Comparison of ENCODE assay signal across 21 cellular contexts in genomic region chr5:75441560-75441959, GRCh38.
A peak's percentile ranks its signal among the peaks of the same experiment; 100 is the strongest.
DNase-seq lines count a peak whose midpoint lies in the region; ATAC-seq, FAIRE-seq and TF ChIP-seq lines count a peak whose summit lies in the region.
"Had no signal": no experiment of that assay in that cellular context is flagged by ENCODE, and none has a peak within 500 bp of the region (broad histone marks: within the 10 kb centered on the region; RNA-seq: fewer than 3 reads in every experiment).

No MANE protein-coding gene starts in this region.

- H3K9me3 ChIP-seq in SK-N-SH (no peaks in the 10 kb centered on the region), A549 (peaks cover 26% of the 10 kb centered on the region), K562 (replicated peaks; ENCODE audit: control insufficient read depth, insufficient read depth, low read depth, low read length) (peaks cover 3% of the 10 kb centered on the region), neutrophil (no peaks in the 10 kb centered on the region)

- TF ChIP-seq RAD21 in SK-N-SH (IDR thresholded peaks at IDR 0.05; ENCODE audit: low read length) (no peak), A549 (conservative IDR thresholded peaks at IDR 0.05 in 1 of 2, IDR thresholded peaks at IDR 0.05 in 1 of 2) (no peak), K562 (CRISPR knock-in tag; conservative IDR thresholded peaks at IDR 0.05 in 1 of 2, IDR thresholded peaks at IDR 0.05 in 1 of 2) (no peak)

- DNase-seq in SK-N-SH: no peak
- DNase-seq in A549 (ENCODE audit: low read depth in 1 of 2, low spot score in 1 of 2): no peak
- no peak for DNase-seq in K562 (ENCODE audit: extremely low read depth in 1 of 4, low spot score in 3 of 4)
- DNase-seq in NCI-H748 treated with DMSO at 0.1 percent for 48 hours (lab: John Stamatoyannopoulos, UW): no peak
- DNase-seq: AML-193; Caco-2; Calu3; CD4-positive, alpha-beta T cell; CD8-positive, alpha-beta T cell; DMS79 treated with DMSO at 0.1 percent for 48 hours; GF-D8 had no signal

- no peak overlapping the region for H3K4me3 ChIP-seq in SK-N-SH (ENCODE audit: low read depth in 2 of 2, low read length in 1 of 2)
- no peak overlapping the region for H3K4me3 ChIP-seq in A549
- H3K4me3 ChIP-seq in K562: no peak overlapping the region
- no peak overlapping the region for H3K4me3 ChIP-seq in neutrophil (ENCODE audit: low read depth in 1 of 2, low read length in 1 of 2)
- H3K4me3 ChIP-seq: BLaER1 treated with 17β-estradiol and CSF1 and Interleukin-3, amounts not matched to agents 10 nM and 100 nM had no signal

- CTCF ChIA-PET in SK-N-SH (lab: Yijun Ruan, JAX): no interaction called here
- CTCF ChIA-PET in A549 (lab: Yijun Ruan, JAX): no interaction called here
- CTCF ChIA-PET in K562 (lab: Yijun Ruan, JAX; ENCODE audit: low intra/inter-chr PET ratio): no interaction called here

- FAIRE-seq in A549 (lab: Jason Lieb, UNC): peak; percentile 13
- no peak for FAIRE-seq in K562 (lab: Jason Lieb, UNC)
- FAIRE-seq: D721Med, G401.6, GM12891, GM18507 had no signal

- H3K27me3 ChIP-seq in SK-N-SH (ENCODE audit: insufficient read depth): no peaks in the 10 kb centered on the region
- no peaks in the 10 kb centered on the region for H3K27me3 ChIP-seq in K562 (ENCODE audit: control insufficient read depth in 2 of 2, insufficient read depth in 2 of 2, low read length in 2 of 2)
- H3K27me3 ChIP-seq in neutrophil: no peaks in the 10 kb centered on the region
- H3K27me3 ChIP-seq: BLaER1 treated with 17β-estradiol and CSF1 and Interleukin-3, amounts not matched to agents 10 nM and 100 nM had no signal

- H3K9me1 ChIP-seq in K562 (ENCODE audit: control insufficient read depth, insufficient read depth, low read length): no peaks in the 10 kb centered on the region

- H2AFZ ChIP-seq in SK-N-SH (ENCODE audit: low read depth) (no peak overlapping the region), K562 (ENCODE audit: low read depth, low read length) (no peak overlapping the region)

- H3K36me3 ChIP-seq in SK-N-SH (replicated peaks in 1 of 2; ENCODE audit: control insufficient read depth in 1 of 2, insufficient read depth in 2 of 2, low read length in 1 of 2): no peaks in the 10 kb centered on the region
- no peaks in the 10 kb centered on the region; the same call in 2 of the 3 replicates for H3K36me3 ChIP-seq in K562 (ENCODE audit: control insufficient read depth, insufficient read depth, low read length)
- H3K36me3 ChIP-seq in neutrophil: no peaks in the 10 kb centered on the region

- H3K4me1 ChIP-seq in SK-N-SH (ENCODE audit: control insufficient read depth in 1 of 2, insufficient read depth in 2 of 2, low read depth in 1 of 2, low read length in 1 of 2) (no peaks in the 10 kb centered on the region), A549 (no peaks in the 10 kb centered on the region), K562 (replicated peaks in 1 of 2; ENCODE audit: control insufficient read depth in 2 of 2, insufficient read depth in 2 of 2, low read length in 2 of 2) (no peaks in the 10 kb centered on the region), neutrophil (ENCODE audit: control insufficient read depth in 1 of 2, insufficient read depth in 1 of 2, low read depth in 1 of 2, low read length in 1 of 2) (peaks cover 57 to 61% of the 10 kb centered on the region in 2 experiments)
- H3K4me1 ChIP-seq: Caco-2 had no signal

- H3K79me2 ChIP-seq in SK-N-SH (ENCODE audit: insufficient read depth) (no peaks in the 10 kb centered on the region), K562 (ENCODE audit: control insufficient read depth, insufficient read depth, low read length) (no peaks in the 10 kb centered on the region)

- H4K20me1 ChIP-seq in SK-N-SH (ENCODE audit: insufficient read depth) (no peaks in the 10 kb centered on the region), K562 (replicated peaks; ENCODE audit: control insufficient read depth, insufficient read depth, low read length) (no peaks in the 10 kb centered on the region)

- in situ Hi-C loops in K562 (cut with MboI): no loop called here

- TF ChIP-seq EP300 in SK-N-SH (IDR thresholded peaks at IDR 0.05; ENCODE audit: borderline replicate concordance in 1 of 2, low read depth in 1 of 2, low read length in 1 of 2) (no peak), A549 (IDR thresholded peaks at IDR 0.05) (no peak), K562 (IDR thresholded peaks at IDR 0.05; ENCODE audit: low read length) (no peak)

- TF ChIP-seq POLR2A in A549 (IDR thresholded peaks at IDR 0.05; ENCODE audit: low read length) (no peak), K562 (conservative IDR thresholded peaks at IDR 0.05) (no peak)

- intact Hi-C loops in K562 (cut with micrococcal nuclease): no loop called here

- H3F3A ChIP-seq in SK-N-SH (replicated peaks; ENCODE audit: insufficient read depth): no peaks in the 10 kb centered on the region

- H3K9ac ChIP-seq in SK-N-SH (no peak overlapping the region), K562 (ENCODE audit: insufficient read depth in 1 of 2, low read depth in 2 of 2, low read length in 2 of 2) (no peak overlapping the region)
- H3K9ac ChIP-seq: BLaER1 treated with 17β-estradiol and CSF1 and Interleukin-3, amounts not matched to agents 10 nM and 100 nM had no signal

- TF ChIP-seq CTCF in SK-N-SH (IDR thresholded peaks at IDR 0.05) (no peak), A549 (IDR thresholded peaks at IDR 0.05) (no peak), K562 (IDR thresholded peaks at IDR 0.05 in 2 of 3, conservative IDR thresholded peaks at IDR 0.05 in 1 of 3; ENCODE audit: insufficient read depth in 2 of 3, low read depth in 1 of 3, low read length in 3 of 3) (no peak), neutrophil (IDR thresholded peaks at IDR 0.05) (no peak)

- no peak for ATAC-seq in SK-N-SH treated with all-trans-retinoic acid at 6 μM for 48 hours
- no peak for ATAC-seq in A549
- ATAC-seq in K562: no peak
- ATAC-seq in HG02642 (IDR thresholded peaks at IDR 0.05; ENCODE audit: poor library complexity, unreplicated experiment): no peak
- ATAC-seq: CD8-positive, alpha-beta T cell had no signal

- POLR2A ChIA-PET in SK-N-SH (lab: Yijun Ruan, JAX) (no interaction called here), A549 (lab: Yijun Ruan, JAX) (no interaction called here), K562 (lab: Yijun Ruan, JAX) (interaction anchor here (0.6 kb wide), 1 partner anchor 18 kb away, joined by 3 read pairs; no protein-coding TSS in a partner anchor)

- H3K4me2 ChIP-seq in SK-N-SH (no peak overlapping the region), A549 (no peak overlapping the region), K562 (ENCODE audit: insufficient read depth, low read length) (no peak overlapping the region)
- H3K4me2 ChIP-seq: BLaER1 treated with 17β-estradiol and CSF1 and Interleukin-3, amounts not matched to agents 10 nM and 100 nM had no signal

- H3K9me2 ChIP-seq in SK-N-SH: no peaks in the 10 kb centered on the region

- 92% methylated on average over 2 of the region's 2 CpGs for WGBS in SK-N-SH (ENCODE audit: low lambda C conversion rate)
- WGBS in A549 (ENCODE audit: missing lambda C conversion rate): 75% methylated on average over 2 of the region's 2 CpGs
- 80% methylated on average over 2 of the region's 2 CpGs for WGBS in K562 (ENCODE audit: insufficient coverage, low coverage, missing lambda C conversion rate)

- BruUV-seq in K562 (replicated peaks; lab: Mats Ljungman, UMichigan): no TSS peak

- H3K27ac ChIP-seq in SK-N-SH (ENCODE audit: low read depth in 2 of 2, low read length in 1 of 2): no peak overlapping the region
- H3K27ac ChIP-seq in A549: no peak overlapping the region
- no peak overlapping the region for H3K27ac ChIP-seq in K562 (ENCODE audit: extremely low read depth, low read depth, low read length)
- peak overlapping the region; percentile 80 for H3K27ac ChIP-seq in neutrophil
- H3K27ac ChIP-seq: 22Rv1; BLaER1 treated with 17β-estradiol and CSF1 and Interleukin-3, amounts not matched to agents 10 nM and 100 nM; C4-2B had no signal

TF ChIP-seq in SK-N-SH treated with all-trans-retinoic acid at 6 μM for 48 hours, 23 proteins besides CTCF, POLR2A, EP300 and RAD21 (continues in another document):
- TF ChIP-seq GLIS3 (CRISPR knock-in tag; IDR thresholded peaks at IDR 0.05): no peak

TF ChIP-seq in SK-N-SH, 30 proteins besides CTCF, POLR2A, EP300 and RAD21 (continues in another document):
- TF ChIP-seq RCOR1 (IDR thresholded peaks at IDR 0.05; ENCODE audit: low read length) (no peak), IRF3 (IDR thresholded peaks at IDR 0.05; ENCODE audit: low read depth, low read length) (no peak)

TF ChIP-seq in A549, 52 proteins besides CTCF, POLR2A, EP300 and RAD21:
- TF ChIP-seq TFCP2L1 (CRISPR knock-in tag; IDR thresholded peaks at IDR 0.05): no peak
- no peak for TF ChIP-seq PHF8 (IDR thresholded peaks at IDR 0.05; ENCODE audit: borderline replicate concordance, low read depth)
- no peak for TF ChIP-seq CHD4 (IDR thresholded peaks at IDR 0.05; ENCODE audit: borderline replicate concordance)
- peak; percentile 86; the same call in 1 of the 2 replicates for TF ChIP-seq KDM1A (IDR thresholded peaks at IDR 0.05; ENCODE audit: low read depth)
- TF ChIP-seq HOXA7 (CRISPR knock-in tag; IDR thresholded peaks at IDR 0.05): no peak
